In the genomic region with DNA sequence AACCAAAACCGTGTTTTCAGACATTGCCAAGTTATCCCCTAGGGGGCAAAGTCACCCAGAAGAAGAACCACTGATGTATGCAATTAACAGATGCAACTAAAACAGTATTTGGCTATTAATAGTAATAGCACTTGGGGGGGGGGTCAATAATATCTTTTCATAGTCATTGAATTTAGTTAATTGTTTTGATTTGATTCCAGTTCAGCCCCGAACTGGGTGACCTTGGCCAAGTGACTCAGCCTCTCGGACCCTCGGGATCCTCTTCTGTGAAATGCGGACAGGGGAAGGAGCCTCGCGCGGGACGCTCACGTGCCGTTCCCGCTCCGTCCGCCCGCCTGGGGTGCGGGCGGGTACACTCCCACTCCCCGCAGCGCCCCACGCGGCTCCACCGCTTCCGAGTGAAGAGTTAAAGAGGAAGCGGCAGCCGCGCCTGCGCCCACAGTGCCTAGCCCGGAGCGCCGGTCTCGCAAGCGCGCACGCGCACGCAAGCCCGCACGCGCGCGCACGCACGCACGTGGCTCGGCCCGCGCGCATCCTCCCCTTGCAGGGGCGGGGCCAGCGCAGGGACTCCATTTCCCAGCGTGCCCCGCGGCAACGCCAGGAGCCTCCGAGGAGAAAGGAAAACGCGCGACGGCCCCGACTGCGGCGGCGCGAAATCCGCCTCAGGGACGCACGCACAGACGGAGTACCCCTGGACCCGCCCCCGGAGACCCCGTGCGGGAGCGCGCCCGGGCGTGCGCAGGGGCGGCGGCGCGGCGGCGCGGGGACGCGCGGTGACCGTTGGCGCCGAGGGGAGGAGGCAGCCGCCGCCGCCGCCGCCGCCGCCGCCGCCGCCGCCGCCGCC, we compare ENCODE assay signal across 8 cellular contexts. TPM values are rescaled to one million over a fixed set of nuclear protein-coding genes. Genes with fewer than 3 reads are reported as not detected.
A peak's percentile ranks its signal among the peaks of the same experiment; 100 is the strongest.
DNase-seq lines count a peak whose midpoint lies in the region; ATAC-seq and TF ChIP-seq lines count a peak whose summit lies in the region.

A gene (plus strand): TSS at position 769 of the 844 bp plus-strand sequence. CDS start 188 bp downstream, outside the sequence.

- H3K9me2 ChIP-seq in PC-9 (ENCODE audit: insufficient read depth): no peaks in the 10 kb centered on the region

- in situ Hi-C loops in KBM-7 (cut with MboI; ENCODE audit: low pct_unique_long_range_greater_than_20kb, low sequenced_read_pairs): no loop called here

- peak within 1 kb of the TSS; percentile 96 for H3K4me3 Mint-ChIP-seq in activated T-cell treated with anti-CD3 and anti-CD28 coated beads, Interleukin-2, amount 50 U/mL, for 24 hours

- peak within 1 kb of the TSS; percentile 92 for H3K4me2 ChIP-seq in PC-9

- H3K27ac Mint-ChIP-seq in activated T-cell treated with anti-CD3 and anti-CD28 coated beads, Interleukin-2, amount 50 U/mL, for 24 hours: peak within 1 kb of the TSS; percentile 97

- H3K4me1 Mint-ChIP-seq in activated T-cell treated with anti-CD3 and anti-CD28 coated beads, Interleukin-2, amount 50 U/mL, for 24 hours (ENCODE audit: low read depth): peaks cover 45% of the 10 kb centered on the region

- no peaks in the 10 kb centered on the region for H3K27me3 ChIP-seq in PC-9 (ENCODE audit: insufficient read depth, low read depth)
- no peaks in the 10 kb centered on the region for H3K27me3 ChIP-seq in esophagus (ENCODE audit: control insufficient read depth in 1 of 2, insufficient read depth in 2 of 2, low read length in 2 of 2)
- peaks cover 0 to 7% of the 10 kb centered on the region in 2 donors for H3K27me3 ChIP-seq in muscle layer of colon (ENCODE audit: control insufficient read depth in 1 of 2, insufficient read depth in 2 of 2, low read length in 2 of 2)

- H3K9ac ChIP-seq in muscle layer of colon (ENCODE audit: low read length): peak within 1 kb of the TSS; percentile 10

- H3K9me3 ChIP-seq in PC-9 (ENCODE audit: insufficient read depth, low read depth) (no peaks in the 10 kb centered on the region), esophagus (ENCODE audit: control insufficient read depth in 2 of 2, insufficient read depth in 1 of 2, low read depth in 1 of 2, low read length in 1 of 2) (no peaks in the 10 kb centered on the region), muscle layer of colon (ENCODE audit: low read length) (no peaks in the 10 kb centered on the region)

- H3K4me3 ChIP-seq in PC-9 (peak within 1 kb of the TSS; percentile 81), esophagus (ENCODE audit: low read depth in 1 of 2, low read length in 2 of 2) (peak within 1 kb of the TSS; percentile 87 to 97), muscle layer of colon (ENCODE audit: low read depth in 1 of 2, low read length in 2 of 2) (peak within 1 kb of the TSS; percentile 57 to 94)

- ATAC-seq in GM21619 (IDR thresholded peaks at IDR 0.05; ENCODE audit: unreplicated experiment): peak; percentile 66

- CTCF ChIA-PET in PC-9 (lab: Charles Lee): no interaction called here

- H2AFZ ChIP-seq in PC-9: peak within 1 kb of the TSS; percentile 76

- H3K27ac ChIP-seq in PC-9: peak within 1 kb of the TSS; percentile 72
- peak within 1 kb of the TSS; percentile 95 to 97 for H3K27ac ChIP-seq in esophagus (ENCODE audit: low read depth in 2 of 2, low read length in 1 of 2)
- peak within 1 kb of the TSS; percentile 97 for H3K27ac ChIP-seq in muscle layer of colon (ENCODE audit: low read depth, low read length)

- no peaks in the 10 kb centered on the region for H3K9me3 Mint-ChIP-seq in activated T-cell treated with anti-CD3 and anti-CD28 coated beads, Interleukin-2, amount 50 U/mL, for 24 hours

- WGBS in esophagus, 2 donors: 0 to 1% methylated on average over 47 to 103 of the region's 103 CpGs

- H3K4me1 ChIP-seq in PC-9 (replicated peaks; ENCODE audit: insufficient read depth): peaks cover 22% of the 10 kb centered on the region
- peaks cover 24 to 32% of the 10 kb centered on the region in 2 donors for H3K4me1 ChIP-seq in esophagus (ENCODE audit: control insufficient read depth in 2 of 2, insufficient read depth in 2 of 2, low read length in 1 of 2)
- H3K4me1 ChIP-seq in muscle layer of colon (ENCODE audit: insufficient read depth, low read length): peaks cover 35% of the 10 kb centered on the region

- peaks cover 13% of the 10 kb centered on the region for H3F3A ChIP-seq in PC-9 (ENCODE audit: insufficient read depth, low read depth)

- peaks cover 6% of the 10 kb centered on the region for H3K27me3 Mint-ChIP-seq in activated T-cell treated with anti-CD3 and anti-CD28 coated beads, Interleukin-2, amount 50 U/mL, for 24 hours

- H4K20me1 ChIP-seq in PC-9 (ENCODE audit: insufficient read depth): peaks cover 33% of the 10 kb centered on the region

- H3K79me2 ChIP-seq in PC-9 (ENCODE audit: low read depth): peaks cover 43% of the 10 kb centered on the region

- POLR2A ChIA-PET in PC-9 (lab: Charles Lee; ENCODE audit: unreplicated experiment): no interaction called here

- TSS peak; percentile 59 for BruUV-seq in PC-9 (replicated peaks; lab: Mats Ljungman, UMichigan)

- TF ChIP-seq CTCF in PC-9 (conservative IDR thresholded peaks at IDR 0.05): peak; percentile 60

- intact Hi-C loops in PC-9 (cut with micrococcal nuclease; ENCODE audit: unreplicated experiment): loop anchor here (2.0 to 5.0 kb wide), 2 partner anchors 50 to 184 kb away; no protein-coding TSS in a partner anchor

- peaks cover 36% of the 10 kb centered on the region for H3K36me3 Mint-ChIP-seq in activated T-cell treated with anti-CD3 and anti-CD28 coated beads, Interleukin-2, amount 50 U/mL, for 24 hours (ENCODE audit: low read depth)

- H3K36me3 ChIP-seq in PC-9 (ENCODE audit: low read depth) (no peaks in the 10 kb centered on the region), esophagus (ENCODE audit: control insufficient read depth in 2 of 2, insufficient read depth in 2 of 2, low read length in 1 of 2) (peaks cover 0 to 3% of the 10 kb centered on the region in 2 donors), muscle layer of colon (ENCODE audit: insufficient read depth, low read length) (no peaks in the 10 kb centered on the region)

- DNase-seq in DMS153 treated with DMSO at 0.1 percent for 48 hours (lab: John Stamatoyannopoulos, UW; ENCODE audit: unreplicated experiment): peak; percentile 77
- DNase-seq in KBM-7: peak; percentile 99
- DNase-seq in PC-9: peak; percentile 83 to 98
- peak; percentile 100 for DNase-seq in activated T-cell treated with anti-CD3 and anti-CD28 coated beads, Interleukin-2, amount 50 U/mL, for 24 hours
- DNase-seq in stimulated activated CD8-positive, alpha-beta memory T cell treated with anti-CD3 and anti-CD28 coated beads, Interleukin-7, amount 100 ng/mL, for 24 hours (ENCODE audit: low read depth): peak; percentile 96

RNA-seq across cellular contexts. Expression of the gene that starts here (rescaled TPM):
- 122 and 144 TPM in 2 replicates for total RNA-seq in PC-9 (2021)
- polyA plus RNA-seq in esophagus: 10 to 100 TPM; 64.9 to 75.3 TPM

Comparison
In these comparisons a context has a peak if more than half of its experiments do, and no peak if none do; other contexts are left out.
1. Peak in every context shown above with its lines: DNase-seq, ATAC-seq, H3K4me3 ChIP-seq and H3K27ac ChIP-seq.